1 cellular context compared by ENCODE assay signal in the genomic region with DNA sequence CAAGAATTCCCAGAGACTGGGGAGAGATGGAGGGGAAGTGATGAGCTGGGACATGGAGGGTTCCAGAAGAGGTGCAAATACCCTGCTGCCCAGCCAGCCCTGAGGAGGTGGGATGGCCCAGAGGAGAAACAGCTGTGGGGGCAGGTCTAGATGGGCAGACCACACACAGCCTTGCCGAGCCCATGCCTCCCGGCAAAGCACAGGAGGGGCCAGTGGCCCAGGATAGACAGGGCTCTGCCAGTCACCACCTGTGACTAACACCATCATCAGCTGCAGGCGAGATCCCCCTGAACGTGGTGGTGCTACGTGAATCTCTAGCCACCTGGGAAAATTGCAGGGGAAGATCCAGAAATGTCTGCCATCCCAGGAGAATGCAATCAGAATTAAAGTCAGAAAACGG.
TF ChIP-seq lines count a peak whose summit lies in the region.

No MANE protein-coding gene starts in this region.

TF ChIP-seq in SK-N-SH treated with all-trans-retinoic acid at 6 μM for 48 hours, 23 proteins besides CTCF, POLR2A, EP300 and RAD21 (continued from another document):
- TF ChIP-seq, protein P1, sequence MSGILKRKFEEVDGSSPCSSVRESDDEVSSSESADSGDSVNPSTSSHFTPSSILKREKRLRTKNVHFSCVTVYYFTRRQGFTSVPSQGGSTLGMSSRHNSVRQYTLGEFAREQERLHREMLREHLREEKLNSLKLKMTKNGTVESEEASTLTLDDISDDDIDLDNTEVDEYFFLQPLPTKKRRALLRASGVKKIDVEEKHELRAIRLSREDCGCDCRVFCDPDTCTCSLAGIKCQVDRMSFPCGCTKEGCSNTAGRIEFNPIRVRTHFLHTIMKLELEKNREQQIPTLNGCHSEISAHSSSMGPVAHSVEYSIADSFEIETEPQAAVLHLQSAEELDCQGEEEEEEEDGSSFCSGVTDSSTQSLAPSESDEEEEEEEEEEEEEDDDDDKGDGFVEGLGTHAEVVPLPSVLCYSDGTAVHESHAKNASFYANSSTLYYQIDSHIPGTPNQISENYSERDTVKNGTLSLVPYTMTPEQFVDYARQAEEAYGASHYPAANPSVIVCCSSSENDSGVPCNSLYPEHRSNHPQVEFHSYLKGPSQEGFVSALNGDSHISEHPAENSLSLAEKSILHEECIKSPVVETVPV (CRISPR knock-in tag; IDR thresholded peaks at IDR 0.05), result no peak
- no peak for TF ChIP-seq ZNF70 (CRISPR knock-in tag; IDR thresholded peaks at IDR 0.05)
- TF ChIP-seq RARB (CRISPR knock-in tag; IDR thresholded peaks at IDR 0.05), result no peak
- no peak for TF ChIP-seq SNAI2 (CRISPR knock-in tag; IDR thresholded peaks at IDR 0.05)
- no peak for TF ChIP-seq PPARA (CRISPR knock-in tag; IDR thresholded peaks at IDR 0.05; ENCODE audit: borderline replicate concordance)
- TF ChIP-seq BACH2 (CRISPR knock-in tag; IDR thresholded peaks at IDR 0.05; ENCODE audit: borderline replicate concordance), result no peak
- no peak for TF ChIP-seq TCF4 (CRISPR knock-in tag; IDR thresholded peaks at IDR 0.05; ENCODE audit: borderline replicate concordance)
- TF ChIP-seq ZFP3 (CRISPR knock-in tag; IDR thresholded peaks at IDR 0.05), result no peak
- TF ChIP-seq, protein P2, sequence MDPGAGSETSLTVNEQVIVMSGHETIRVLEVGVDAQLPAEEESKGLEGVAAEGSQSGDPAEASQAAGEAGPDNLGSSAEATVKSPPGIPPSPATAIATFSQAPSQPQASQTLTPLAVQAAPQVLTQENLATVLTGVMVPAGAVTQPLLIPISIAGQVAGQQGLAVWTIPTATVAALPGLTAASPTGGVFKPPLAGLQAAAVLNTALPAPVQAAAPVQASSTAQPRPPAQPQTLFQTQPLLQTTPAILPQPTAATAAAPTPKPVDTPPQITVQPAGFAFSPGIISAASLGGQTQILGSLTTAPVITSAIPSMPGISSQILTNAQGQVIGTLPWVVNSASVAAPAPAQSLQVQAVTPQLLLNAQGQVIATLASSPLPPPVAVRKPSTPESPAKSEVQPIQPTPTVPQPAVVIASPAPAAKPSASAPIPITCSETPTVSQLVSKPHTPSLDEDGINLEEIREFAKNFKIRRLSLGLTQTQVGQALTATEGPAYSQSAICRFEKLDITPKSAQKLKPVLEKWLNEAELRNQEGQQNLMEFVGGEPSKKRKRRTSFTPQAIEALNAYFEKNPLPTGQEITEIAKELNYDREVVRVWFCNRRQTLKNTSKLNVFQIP (CRISPR knock-in tag; IDR thresholded peaks at IDR 0.05; ENCODE audit: borderline replicate concordance, low read depth), result no peak
